28 cellular contexts compared by ENCODE assay signal in the genomic region with DNA sequence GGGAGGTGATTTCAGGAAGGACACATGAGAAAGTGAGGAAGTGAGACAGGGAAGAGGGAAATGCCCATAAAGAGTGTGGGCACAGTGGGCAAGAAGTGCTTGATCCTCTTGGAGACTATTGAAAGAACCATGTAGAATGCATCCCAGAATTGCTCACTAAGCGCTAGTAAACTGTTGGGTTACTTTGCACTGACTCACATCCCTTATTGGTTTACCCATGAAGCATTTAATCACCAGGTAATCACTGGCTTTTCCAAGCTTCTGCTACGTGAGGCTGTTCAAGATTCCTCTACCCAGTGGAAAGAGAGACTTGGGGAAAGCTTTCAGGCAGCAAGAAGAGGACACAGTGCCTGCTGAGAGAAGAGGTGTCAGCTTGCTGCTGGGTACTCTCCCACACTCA.
DNase-seq lines count a peak whose midpoint lies in the region; ATAC-seq, FAIRE-seq and TF ChIP-seq lines count a peak whose summit lies in the region.
"Had no signal": no experiment of that assay in that cellular context is flagged by ENCODE, and none has a peak within 500 bp of the region (broad histone marks: within the 10 kb centered on the region; RNA-seq: fewer than 3 reads in every experiment).

No MANE protein-coding gene starts in this region.

- H3K4me3 ChIP-seq in epithelial cell of proximal tubule (ENCODE audit: low read depth, low read length) = no peak overlapping the region
- H3K4me3 ChIP-seq: A549; BLaER1 treated with 17β-estradiol and CSF1 and Interleukin-3, amounts not matched to agents 10 nM and 100 nM; SK-N-MC had no signal

- no peaks in the 10 kb centered on the region for H3K4me1 Mint-ChIP-seq in stimulated activated naive B cell treated with anti-CD40 and anti-IgM and Interleukin-4, amounts not matched to agents 10 μg/mL and 1 μg/mL and 100 μg/mL, for 72 hours
- H3K4me1 Mint-ChIP-seq: CD4-positive, alpha-beta memory T cell had no signal

- peak; percentile 12 for DNase-seq in HK-2 (ENCODE audit: unreplicated experiment)
- DNase-seq in RCC 7860 (ENCODE audit: low spot score) = peak; percentile 36
- DNase-seq in epithelial cell of proximal tubule (ENCODE audit: low read depth) = peak; percentile 22
- peak; percentile 73 for DNase-seq in renal cortical epithelial cell (ENCODE audit: low read depth)
- DNase-seq in stimulated activated naive B cell treated with anti-CD40 and anti-IgM and Interleukin-4, amounts not matched to agents 10 μg/mL and 1 μg/mL and 100 μg/mL, for 72 hours = no peak
- DNase-seq in NCI-H446 (lab: John Stamatoyannopoulos, UW) = no peak
- DNase-seq: AML-193; CD4-positive, alpha-beta memory T cell; COR-L47; DMS53; EL; GF-D8; GOT3; HCEC 1CT; KBM-7; MM.1S; NCI-H1417; NCI-H1694; NCI-H2029 treated with DMSO at 0.1 percent for 48 hours; NCI-H526 treated with DMSO at 0.1 percent for 48 hours; SIG-M5 had no signal

- H3K27ac Mint-ChIP-seq in stimulated activated naive B cell treated with anti-CD40 and anti-IgM and Interleukin-4, amounts not matched to agents 10 μg/mL and 1 μg/mL and 100 μg/mL, for 72 hours = no peak overlapping the region
- H3K27ac Mint-ChIP-seq: CD4-positive, alpha-beta memory T cell had no signal

- no peak for FAIRE-seq in RCC 7860 (lab: Jason Lieb, UNC)
- FAIRE-seq: GM12891, HTR-8/SVneo had no signal

- no peak for TF ChIP-seq CTCF in epithelial cell of proximal tubule (conservative IDR thresholded peaks at IDR 0.05; ENCODE audit: low read depth, low read length)

- no peaks in the 10 kb centered on the region for H3K27me3 Mint-ChIP-seq in stimulated activated naive B cell treated with anti-CD40 and anti-IgM and Interleukin-4, amounts not matched to agents 10 μg/mL and 1 μg/mL and 100 μg/mL, for 72 hours
- H3K27me3 Mint-ChIP-seq: CD4-positive, alpha-beta memory T cell had no signal

- ATAC-seq in stimulated activated naive B cell treated with anti-CD40 and anti-IgM and Interleukin-4, amounts not matched to agents 10 μg/mL and 1 μg/mL and 100 μg/mL, for 72 hours (replicated peaks) = no peak
- ATAC-seq in HG03025 (IDR thresholded peaks at IDR 0.05; ENCODE audit: low FRiP score, unreplicated experiment) = no peak
- ATAC-seq: A549, Panc1 had no signal

- no peaks in the 10 kb centered on the region for H3K36me3 Mint-ChIP-seq in stimulated activated naive B cell treated with anti-CD40 and anti-IgM and Interleukin-4, amounts not matched to agents 10 μg/mL and 1 μg/mL and 100 μg/mL, for 72 hours
- H3K36me3 Mint-ChIP-seq: CD4-positive, alpha-beta memory T cell had no signal

- H3K4me3 Mint-ChIP-seq in stimulated activated naive B cell treated with anti-CD40 and anti-IgM and Interleukin-4, amounts not matched to agents 10 μg/mL and 1 μg/mL and 100 μg/mL, for 72 hours = no peak overlapping the region
- H3K4me3 Mint-ChIP-seq: CD4-positive, alpha-beta memory T cell had no signal

- H3K9me3 Mint-ChIP-seq in stimulated activated naive B cell treated with anti-CD40 and anti-IgM and Interleukin-4, amounts not matched to agents 10 μg/mL and 1 μg/mL and 100 μg/mL, for 72 hours = peaks cover 0 to 6% of the 10 kb centered on the region in 2 donors

Comparison
In these comparisons a context has a peak if more than half of its experiments do, and no peak if none do; other contexts are left out.
1. DNase-seq: peak in HK-2 (single experiment), RCC 7860 (single experiment), epithelial cell of proximal tubule (single experiment) and renal cortical epithelial cell (single experiment); none in stimulated activated naive B cell treated with anti-CD40 and anti-IgM and Interleukin-4, amounts not matched to agents 10 μg/mL and 1 μg/mL and 100 μg/mL, for 72 hours (single experiment) and NCI-H446 (0 of 2).